Comparison of ENCODE assay signal across 10 cellular contexts in the genomic region with DNA sequence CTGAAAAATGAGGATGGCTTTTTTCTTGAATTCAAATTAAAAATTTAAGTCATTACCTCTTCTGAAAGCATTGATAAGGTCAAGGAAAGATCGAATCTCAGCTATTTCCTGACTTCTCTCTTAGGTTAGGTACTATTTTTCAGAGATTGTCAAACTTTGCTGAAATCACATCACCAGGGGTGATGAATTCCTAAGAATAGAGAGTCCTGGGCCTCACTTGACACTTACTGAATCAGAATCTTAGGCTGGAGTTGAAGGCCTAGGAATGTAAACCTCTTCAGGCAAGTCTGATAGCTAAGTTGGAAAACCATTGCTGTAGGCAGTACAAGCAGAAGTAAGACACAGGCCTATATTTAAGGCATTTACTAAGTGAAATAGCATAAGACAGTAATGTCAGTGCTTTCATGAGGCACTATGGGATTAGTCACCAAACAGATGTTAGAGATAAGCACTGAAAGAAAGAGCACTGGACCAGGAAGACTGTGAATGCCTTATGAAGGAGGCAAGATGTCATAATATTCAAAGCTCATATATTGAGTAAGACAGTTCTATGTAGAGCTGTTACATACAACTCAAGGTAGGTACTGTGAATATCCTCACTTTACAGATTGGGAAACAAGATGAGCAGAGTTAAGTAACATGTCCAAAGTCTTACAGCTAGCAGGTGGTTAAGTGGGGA. TPM values are rescaled to one million over a fixed set of nuclear protein-coding genes. Genes with fewer than 3 reads are reported as not detected.
A peak's percentile ranks its signal among the peaks of the same experiment; 100 is the strongest.
DNase-seq lines count a peak whose midpoint lies in the region; ATAC-seq and TF ChIP-seq lines count a peak whose summit lies in the region.
"Had no signal": no experiment of that assay in that cellular context is flagged by ENCODE, and none has a peak within 500 bp of the region (broad histone marks: within the 10 kb centered on the region; RNA-seq: fewer than 3 reads in every experiment).

No MANE protein-coding gene starts in this region.

- 87 to 94% methylated on average over 1 of the region's 1 CpG for WGBS in testis, 2 donors

- H3K4me1 ChIP-seq in testis = no peaks in the 10 kb centered on the region

- intact Hi-C loops in testis (cut with DNase I; ENCODE audit: low total_unique reads) = no loop called here

- DNase-seq in A172 (ENCODE audit: low spot score) (peak; percentile 37), ELR (ENCODE audit: low read depth) (peak; percentile 88), SW480 (ENCODE audit: low spot score) (peak; percentile 20), fibroblast of villous mesenchyme (ENCODE audit: low read depth) (peak; percentile 78), omental fat pad (ENCODE audit: low spot score) (no peak), testis (no peak), NCI-H2029 (lab: John Stamatoyannopoulos, UW) (no peak)
- DNase-seq: substantia nigra had no signal

- ATAC-seq in omental fat pad (ENCODE audit: low FRiP score) = no peak
- no peak for ATAC-seq in HG02588 (IDR thresholded peaks at IDR 0.05; ENCODE audit: unreplicated experiment)
- ATAC-seq: Right ventricle myocardium inferior had no signal

- H3K9me3 ChIP-seq in testis = no peaks in the 10 kb centered on the region

- TF ChIP-seq POLR2A in testis (IDR thresholded peaks at IDR 0.05) = no peak

- H3K4me3 ChIP-seq in fibroblast of villous mesenchyme (ENCODE audit: low read depth, low read length) (no peak overlapping the region), testis (no peak overlapping the region)

- no peak overlapping the region for H3K27ac ChIP-seq in testis

- no peaks in the 10 kb centered on the region for H3K27me3 ChIP-seq in testis

- TF ChIP-seq CTCF in fibroblast of villous mesenchyme (IDR thresholded peaks at IDR 0.05; ENCODE audit: insufficient read depth, low read depth, low read length) = no peak
- TF ChIP-seq CTCF in omental fat pad (IDR thresholded peaks at IDR 0.05) = no peak
- TF ChIP-seq CTCF in testis (IDR thresholded peaks at IDR 0.05) = no peak

- no peaks in the 10 kb centered on the region for H3K36me3 ChIP-seq in testis (ENCODE audit: low read depth, missing control alignments)

RNA-seq across cellular contexts. Expression of a gene that starts 21.5 kb away (rescaled TPM):
- total RNA-seq in A172 (2014; rRNA removed; shearing (Covaris generic)) = 37.3 and 47.4 TPM in 2 replicates
- total RNA-seq in fibroblast of villous mesenchyme (32.9 and 52.7 TPM in 2 replicates), omental fat pad (10 to 100 TPM; 18.8 to 29.3 (median 27.3) TPM), testis (10 to 100 TPM; 51.7 to 66.8 TPM)
- polyA plus RNA-seq in testis (ENCODE audit: insufficient read depth, low read depth, low replicate concordance) = 164 TPM

RNA-seq across cellular contexts. Expression of a gene that starts 28.9 kb away (rescaled TPM):
- 37.1 and 37.4 TPM in 2 replicates for total RNA-seq in A172 (2014; rRNA removed; shearing (Covaris generic))
- total RNA-seq in fibroblast of villous mesenchyme (24.6 and 35.8 TPM in 2 replicates), omental fat pad (10 to 100 TPM in 2 of 4 donors, 1 to 10 TPM in 2; 8.5 to 12.0 (median 10.1) TPM), testis (10 to 100 TPM; 19.2 to 22.3 TPM)
- 28.0 TPM for polyA plus RNA-seq in testis (ENCODE audit: insufficient read depth, low read depth, low replicate concordance)

RNA-seq across cellular contexts. Expression of a gene that starts 48.6 kb away (rescaled TPM):
- total RNA-seq in A172 (2014; rRNA removed; shearing (Covaris generic)) = not detected in 2 replicates
- total RNA-seq in fibroblast of villous mesenchyme (under 0.01 TPM in 1 of 2 replicates, not detected in the other), omental fat pad (not detected), testis (under 1 TPM; 0.79 to 0.99 TPM)
- polyA plus RNA-seq in testis (ENCODE audit: insufficient read depth, low read depth, low replicate concordance) = 1.7 TPM
- total RNA-seq: Right ventricle myocardium inferior had no signal

RNA-seq across cellular contexts. Expression of a gene that starts 50.4 kb away (rescaled TPM):
- total RNA-seq in A172 (2014; rRNA removed; shearing (Covaris generic)) = 31.5 and 39.5 TPM in 2 replicates
- 29.6 and 34.1 TPM in 2 replicates for total RNA-seq in fibroblast of villous mesenchyme
- 10 to 100 TPM; 47.0 to 89.8 (median 53.7) TPM for total RNA-seq in omental fat pad
- 10 to 100 TPM; 57.5 to 57.7 TPM for total RNA-seq in testis
- polyA plus RNA-seq in testis (ENCODE audit: insufficient read depth, low read depth, low replicate concordance) = 46.0 TPM

Comparison
In these comparisons a context has a peak if more than half of its experiments do, and no peak if none do; other contexts are left out.
1. DNase-seq: peak in A172 (single experiment), ELR (single experiment), SW480 (single experiment) and fibroblast of villous mesenchyme (single experiment); none in omental fat pad (single experiment), testis (single experiment) and NCI-H2029 (single experiment).